In the genomic region with DNA sequence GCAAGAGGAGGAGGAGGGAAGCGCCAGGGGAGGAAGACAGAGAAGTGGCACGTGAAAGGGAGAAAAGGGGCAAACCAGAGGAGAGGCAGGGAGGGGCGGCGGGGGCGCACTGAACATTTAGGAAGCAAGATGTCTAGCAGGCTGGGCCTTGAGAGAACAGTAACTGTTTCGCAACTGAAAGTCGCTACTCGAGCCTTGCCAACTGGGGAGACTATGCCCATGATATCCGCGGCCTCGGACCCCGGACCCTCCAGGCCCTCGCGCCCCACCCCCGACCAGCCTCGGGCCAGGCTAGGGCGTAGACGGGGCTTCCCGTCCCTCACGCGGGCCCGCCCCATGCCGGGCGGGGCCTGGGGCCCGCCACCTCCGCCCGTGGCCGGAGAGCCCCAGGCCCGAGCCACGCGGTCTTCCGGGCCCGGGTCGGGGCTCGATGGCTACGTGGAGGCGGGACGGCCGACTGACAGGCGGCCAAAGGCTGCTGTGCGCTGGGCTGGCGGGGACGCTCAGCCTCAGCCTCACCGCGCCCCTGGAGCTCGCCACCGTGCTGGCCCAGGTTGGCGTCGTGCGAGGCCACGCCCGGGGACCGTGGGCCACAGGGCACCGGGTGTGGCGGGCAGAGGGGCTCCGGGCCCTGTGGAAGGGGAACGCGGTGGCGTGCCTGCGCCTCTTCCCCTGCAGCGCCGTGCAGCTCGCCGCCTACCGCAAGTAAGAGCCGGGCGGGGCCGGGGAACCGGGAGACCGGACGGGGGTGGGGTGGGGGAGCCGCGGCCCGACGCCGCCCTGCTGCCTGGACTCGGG, we compare ENCODE assay signal across 1 cellular context.
TF ChIP-seq lines count a peak whose summit lies in the region.

A gene (plus strand): TSS at position 363 of the 798 bp plus-strand sequence. CDS start 68 bp downstream, at position 431.

TF ChIP-seq in HCT116, 20 proteins besides CTCF, POLR2A, EP300 and RAD21 (continued from another document):
- TF ChIP-seq EZH2 (IDR thresholded peaks at IDR 0.05) (no peak), SP1 (IDR thresholded peaks at IDR 0.05; ENCODE audit: low read depth) (no peak), ZFX (IDR thresholded peaks at IDR 0.05) (peak; percentile 81), SRF (IDR thresholded peaks at IDR 0.05; ENCODE audit: low read depth) (no peak), POLR2AphosphoS5 (IDR thresholded peaks at IDR 0.05; ENCODE audit: low read depth, low read length) (peak; percentile 56; the same call in 1 of the 2 replicates)
- TF ChIP-seq, protein P1, sequence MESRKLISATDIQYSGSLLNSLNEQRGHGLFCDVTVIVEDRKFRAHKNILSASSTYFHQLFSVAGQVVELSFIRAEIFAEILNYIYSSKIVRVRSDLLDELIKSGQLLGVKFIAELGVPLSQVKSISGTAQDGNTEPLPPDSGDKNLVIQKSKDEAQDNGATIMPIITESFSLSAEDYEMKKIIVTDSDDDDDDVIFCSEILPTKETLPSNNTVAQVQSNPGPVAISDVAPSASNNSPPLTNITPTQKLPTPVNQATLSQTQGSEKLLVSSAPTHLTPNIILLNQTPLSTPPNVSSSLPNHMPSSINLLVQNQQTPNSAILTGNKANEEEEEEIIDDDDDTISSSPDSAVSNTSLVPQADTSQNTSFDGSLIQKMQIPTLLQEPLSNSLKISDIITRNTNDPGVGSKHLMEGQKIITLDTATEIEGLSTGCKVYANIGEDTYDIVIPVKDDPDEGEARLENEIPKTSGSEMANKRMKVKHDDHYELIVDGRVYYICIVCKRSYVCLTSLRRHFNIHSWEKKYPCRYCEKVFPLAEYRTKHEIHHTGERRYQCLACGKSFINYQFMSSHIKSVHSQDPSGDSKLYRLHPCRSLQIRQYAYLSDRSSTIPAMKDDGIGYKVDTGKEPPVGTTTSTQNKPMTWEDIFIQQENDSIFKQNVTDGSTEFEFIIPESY (IDR thresholded peaks at IDR 0.05; ENCODE audit: extremely low read depth, insufficient replicate concordance, low read length), result no peak
TF ChIP-seq in HCT116: peak in this region for 4.
